ENCODE assay signal across 36 cellular contexts in genomic region chr7:47734949-47735291, GRCh38.
"Had no signal": no experiment of that assay in that cellular context is flagged by ENCODE, and none has a peak within 500 bp of the region (broad histone marks: within the 10 kb centered on the region; RNA-seq: fewer than 3 reads in every experiment).

No MANE protein-coding gene starts in this region.

- H3K27me3 ChIP-seq: colonic mucosa, MG63 had no signal

- H3K4me3 Mint-ChIP-seq: activated CD4-positive, alpha-beta memory T cell treated with anti-CD3 and anti-CD28 coated beads for 36 hours; activated naive CD4-positive, alpha-beta T cell treated with anti-CD3 and anti-CD28 coated beads for 36 hours; activated naive CD8-positive, alpha-beta T cell; activated naive CD8-positive, alpha-beta T cell treated with anti-CD3 and anti-CD28 coated beads, Interleukin-2, amount 50 U/mL, for 24 hours; activated T-cell treated with anti-CD3 and anti-CD28 coated beads, Interleukin-2, amount 50 U/mL, for 4 hours; activated T-helper 1 cell treated with anti-CD3 and anti-CD28 coated beads, Interleukin-12 subunit alpha, Interleukin-12 subunit beta, Interleukin-2, Interleukin-4 antibody, amounts not matched to agents 30 ng/mL and 10 ng/mL and 1 ng/mL, durations not matched to agents 14 hours and 24 hours and 36 hours; brain had no signal

- H3K4me3 ChIP-seq: colonic mucosa, MG63, PC-9 had no signal

- H3K27ac ChIP-seq: colonic mucosa, PC-9, WERI-Rb-1 had no signal

- H3K27ac Mint-ChIP-seq: activated CD4-positive, alpha-beta memory T cell treated with anti-CD3 and anti-CD28 coated beads for 36 hours; activated naive CD4-positive, alpha-beta T cell treated with anti-CD3 and anti-CD28 coated beads for 36 hours; activated naive CD8-positive, alpha-beta T cell; activated naive CD8-positive, alpha-beta T cell treated with anti-CD3 and anti-CD28 coated beads, Interleukin-2, amount 50 U/mL, for 24 hours; activated T-helper 1 cell treated with anti-CD3 and anti-CD28 coated beads, Interleukin-12 subunit alpha, Interleukin-12 subunit beta, Interleukin-2, Interleukin-4 antibody, amounts not matched to agents 30 ng/mL and 10 ng/mL and 1 ng/mL, durations not matched to agents 14 hours and 24 hours and 36 hours had no signal

- ATAC-seq: activated naive CD8-positive, alpha-beta T cell treated with anti-CD3 and anti-CD28 coated beads, Interleukin-2, amount 50 U/mL, for 24 hours; activated T-cell treated with anti-CD3 and anti-CD28 coated beads, Interleukin-2, amount 50 U/mL, for 4 hours had no signal

- DNase-seq: activated CD4-positive, alpha-beta memory T cell treated with anti-CD3 and anti-CD28 coated beads for 36 hours; activated CD4-positive, alpha-beta T cell treated with anti-CD3 and anti-CD28 coated beads for 1 hour; activated CD4-positive, alpha-beta T cell treated with anti-CD3 and anti-CD28 coated beads for 48 hours; activated CD4-positive, CD25-positive, alpha-beta regulatory T cell; activated CD8-positive, alpha-beta memory T cell treated with anti-CD3 and anti-CD28 coated beads, Interleukin-2, amount 50 U/mL, for 4 hours; activated gamma-delta T cell treated with Interleukin-2 at 50 U/mL for 16 hours; activated naive CD4-positive, alpha-beta T cell treated with anti-CD3 and anti-CD28 coated beads for 36 hours; activated naive CD8-positive, alpha-beta T cell treated with anti-CD3 and anti-CD28 coated beads, Interleukin-2, amount 50 U/mL, for 24 hours; activated T-cell treated with anti-CD3 and anti-CD28 coated beads for 4 hours; activated T-cell treated with anti-CD3 and anti-CD28 coated beads, Interleukin-2, amount 50 U/mL, for 4 hours; anterior cingulate cortex; central memory CD4-positive, alpha-beta T cell; colonic mucosa; Kasumi-1; MG63; NCI-H1048; NCI-H1105 treated with DMSO at 0.1 percent for 48 hours; NCI-H1436; NCI-H1694; NCI-H2029; NCI-H2107; NCI-H2171; NCI-H510A; NCI-H526; NCI-H748 treated with DMSO at 0.1 percent for 48 hours; NK-92 treated with Interleukin-12 subunit alpha and Interleukin-12 subunit beta, amount 100 ng/mL, for 24 hours; PC-9; Right ventricle myocardium superior; SW 1271; T-helper 1 cell; T-helper 2 cell; T1000; WERI-Rb-1 had no signal

- H3K27me3 Mint-ChIP-seq: activated naive CD8-positive, alpha-beta T cell; brain had no signal

- H3K4me2 ChIP-seq: PC-9 had no signal

- H2AFZ ChIP-seq: PC-9 had no signal

- H3K9me3 Mint-ChIP-seq: activated CD4-positive, alpha-beta memory T cell treated with anti-CD3 and anti-CD28 coated beads for 36 hours; activated naive CD4-positive, alpha-beta T cell treated with anti-CD3 and anti-CD28 coated beads for 36 hours; activated naive CD8-positive, alpha-beta T cell treated with anti-CD3 and anti-CD28 coated beads, Interleukin-2, amount 50 U/mL, for 24 hours; activated T-cell treated with anti-CD3 and anti-CD28 coated beads, Interleukin-2, amount 50 U/mL, for 4 hours; activated T-helper 1 cell treated with anti-CD3 and anti-CD28 coated beads, Interleukin-12 subunit alpha, Interleukin-12 subunit beta, Interleukin-2, Interleukin-4 antibody, amounts not matched to agents 30 ng/mL and 10 ng/mL and 1 ng/mL, durations not matched to agents 14 hours and 24 hours and 36 hours had no signal

- H3K9me3 ChIP-seq: colonic mucosa, MG63 had no signal

- H3K36me3 ChIP-seq: colonic mucosa, MG63, WERI-Rb-1 had no signal

- H3K4me1 ChIP-seq: colonic mucosa had no signal

- H3K36me3 Mint-ChIP-seq: activated CD4-positive, alpha-beta memory T cell treated with anti-CD3 and anti-CD28 coated beads for 36 hours; activated naive CD8-positive, alpha-beta T cell; brain had no signal
